In the genomic region with DNA sequence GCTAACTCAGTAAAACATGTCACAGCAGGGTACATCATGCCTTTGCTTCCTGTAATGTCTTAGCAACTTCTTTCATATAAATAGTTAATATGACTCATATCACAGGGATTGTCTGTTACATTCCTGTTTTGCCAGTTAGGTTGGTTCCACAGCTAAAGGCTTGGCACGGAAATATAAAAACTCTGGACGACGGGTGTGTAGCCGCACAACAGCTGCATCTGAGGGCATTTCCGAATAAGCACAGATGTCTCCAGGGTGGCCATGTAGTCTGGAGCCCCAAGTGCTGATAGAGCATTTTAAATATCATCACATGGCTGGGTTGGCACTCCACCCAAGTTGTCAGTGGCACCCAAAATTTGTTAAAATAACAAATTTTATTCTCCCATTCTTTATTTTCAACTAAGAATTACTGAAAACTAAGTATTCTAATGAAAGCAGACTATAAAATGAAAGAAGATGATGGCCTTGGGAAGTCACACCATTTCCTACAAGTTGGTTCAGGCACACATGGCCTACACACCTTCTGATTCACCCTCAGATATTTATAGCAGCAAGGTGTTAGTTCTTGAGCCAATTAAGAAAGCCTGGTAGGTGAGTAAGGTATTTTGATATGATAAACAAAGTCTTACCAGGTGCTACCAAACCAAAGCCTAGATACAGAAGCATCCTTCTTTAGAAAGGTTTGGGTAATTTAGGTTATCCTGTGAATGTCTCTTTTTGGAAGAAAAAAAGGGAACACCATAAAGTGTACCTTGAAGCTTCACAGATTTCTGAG, we compare ENCODE assay signal across 8 cellular contexts.
A peak's percentile ranks its signal among the peaks of the same experiment; 100 is the strongest.
DNase-seq lines count a peak whose midpoint lies in the region; ATAC-seq and TF ChIP-seq lines count a peak whose summit lies in the region.

No MANE protein-coding gene starts in this region.

- DNase-seq in activated naive CD4-positive, alpha-beta T cell (lab: John Stamatoyannopoulos, UW): no peak
- DNase-seq in activated CD8-positive, alpha-beta T cell treated with anti-CD3 and anti-CD28 coated beads for 36 hours: no peak
- DNase-seq in left ventricle myocardium inferior (no peak), NCI-H128 (lab: John Stamatoyannopoulos, UW; ENCODE audit: unreplicated experiment) (no peak)
- DNase-seq in stimulated activated CD4-positive, alpha-beta T cell treated with anti-CD3 and anti-CD28 coated beads, Interleukin-1b, Interleukin-23, amount 100 ng/mL, for 48 hours: no peak

- H3K27me3 ChIP-seq in left ventricle myocardium inferior (ENCODE audit: low read depth): no peaks in the 10 kb centered on the region
- H3K27me3 ChIP-seq in thymus (ENCODE audit: control insufficient read depth, insufficient read depth): no peaks in the 10 kb centered on the region

- H3K9me3 Mint-ChIP-seq in activated naive CD4-positive, alpha-beta T cell treated with anti-CD3 and anti-CD28 coated beads, Interleukin-2, amount 50 U/mL, for 24 hours: no peaks in the 10 kb centered on the region
- peaks cover 8% of the 10 kb centered on the region for H3K9me3 Mint-ChIP-seq in activated CD8-positive, alpha-beta T cell treated with anti-CD3 and anti-CD28 coated beads for 36 hours

- H3K27me3 Mint-ChIP-seq in activated naive CD4-positive, alpha-beta T cell treated with anti-CD3 and anti-CD28 coated beads, Interleukin-2, amount 50 U/mL, for 24 hours: no peaks in the 10 kb centered on the region
- no peaks in the 10 kb centered on the region for H3K27me3 Mint-ChIP-seq in activated CD8-positive, alpha-beta T cell treated with anti-CD3 and anti-CD28 coated beads for 36 hours

- H3K4me1 ChIP-seq in left ventricle myocardium inferior: peaks cover 29% of the 10 kb centered on the region
- H3K4me1 ChIP-seq in thymus (ENCODE audit: control insufficient read depth, insufficient read depth, low read length): peaks cover 14% of the 10 kb centered on the region

- H3K9me3 ChIP-seq in left ventricle myocardium inferior (replicated peaks): no peaks in the 10 kb centered on the region
- H3K9me3 ChIP-seq in thymus (ENCODE audit: control insufficient read depth): no peaks in the 10 kb centered on the region

- 92% methylated on average over 5 of the region's 5 CpGs for WGBS in thymus

- TF ChIP-seq CTCF in activated CD8-positive, alpha-beta T cell treated with anti-CD3 and anti-CD28 coated beads for 36 hours (IDR thresholded peaks at IDR 0.05): no peak
- TF ChIP-seq CTCF in left ventricle myocardium inferior (IDR thresholded peaks at IDR 0.05; ENCODE audit: borderline replicate concordance): no peak

- H3K4me3 ChIP-seq in left ventricle myocardium inferior: no peak overlapping the region
- no peak overlapping the region for H3K4me3 ChIP-seq in thymus (ENCODE audit: low read length)

- H3K27ac ChIP-seq in left ventricle myocardium inferior (replicated peaks): peak overlapping the region; percentile 67
- H3K27ac ChIP-seq in thymus (ENCODE audit: low read depth): peak overlapping the region; percentile 87

- intact Hi-C loops in activated CD8-positive, alpha-beta T cell treated with anti-CD3 and anti-CD28 coated beads for 36 hours (cut with micrococcal nuclease): no loop called here
- intact Hi-C loops in left ventricle myocardium inferior (cut with micrococcal nuclease): no loop called here

- ATAC-seq in HG03460 (IDR thresholded peaks at IDR 0.05; ENCODE audit: unreplicated experiment): peak; percentile 15
- peak; percentile 39 for ATAC-seq in activated CD8-positive, alpha-beta T cell treated with anti-CD3 and anti-CD28 coated beads for 36 hours

- H3K36me3 ChIP-seq in left ventricle myocardium inferior (peaks cover 12% of the 10 kb centered on the region), thymus (ENCODE audit: control insufficient read depth, insufficient read depth) (no peaks in the 10 kb centered on the region)

- CTCF ChIA-PET in activated CD8-positive, alpha-beta T cell treated with anti-CD3 and anti-CD28 coated beads for 36 hours (lab: Charles Lee): interaction anchor here (0.8 to 9.2 kb wide), 13 partner anchors 7 to 155 kb away, joined by 3 to 65 read pairs (median 5); no protein-coding TSS in a partner anchor

- peak overlapping the region; percentile 49 for H3K4me3 Mint-ChIP-seq in activated naive CD4-positive, alpha-beta T cell treated with anti-CD3 and anti-CD28 coated beads, Interleukin-2, amount 50 U/mL, for 24 hours
- no peak overlapping the region for H3K4me3 Mint-ChIP-seq in activated CD8-positive, alpha-beta T cell treated with anti-CD3 and anti-CD28 coated beads for 36 hours

- peak overlapping the region; percentile 95 for H3K27ac Mint-ChIP-seq in activated naive CD4-positive, alpha-beta T cell treated with anti-CD3 and anti-CD28 coated beads, Interleukin-2, amount 50 U/mL, for 24 hours
- peak overlapping the region; percentile 96 for H3K27ac Mint-ChIP-seq in activated CD8-positive, alpha-beta T cell treated with anti-CD3 and anti-CD28 coated beads for 36 hours

- H3K4me1 Mint-ChIP-seq in activated naive CD4-positive, alpha-beta T cell treated with anti-CD3 and anti-CD28 coated beads, Interleukin-2, amount 50 U/mL, for 24 hours: peaks cover 90% of the 10 kb centered on the region
- peaks cover 86% of the 10 kb centered on the region for H3K4me1 Mint-ChIP-seq in activated CD8-positive, alpha-beta T cell treated with anti-CD3 and anti-CD28 coated beads for 36 hours (ENCODE audit: low read depth)

- peaks cover 1% of the 10 kb centered on the region for H3K36me3 Mint-ChIP-seq in activated naive CD4-positive, alpha-beta T cell treated with anti-CD3 and anti-CD28 coated beads, Interleukin-2, amount 50 U/mL, for 24 hours
- H3K36me3 Mint-ChIP-seq in activated CD8-positive, alpha-beta T cell treated with anti-CD3 and anti-CD28 coated beads for 36 hours (ENCODE audit: low read depth): peaks cover 28% of the 10 kb centered on the region

- POLR2A ChIA-PET in activated CD8-positive, alpha-beta T cell treated with anti-CD3 and anti-CD28 coated beads for 36 hours (lab: Charles Lee): interaction anchor here (0.8 to 6.6 kb wide), 25 partner anchors 8 to 156 kb away, joined by 3 to 47 read pairs (median 5); a partner anchor contains a TSS
